In the genomic region with DNA sequence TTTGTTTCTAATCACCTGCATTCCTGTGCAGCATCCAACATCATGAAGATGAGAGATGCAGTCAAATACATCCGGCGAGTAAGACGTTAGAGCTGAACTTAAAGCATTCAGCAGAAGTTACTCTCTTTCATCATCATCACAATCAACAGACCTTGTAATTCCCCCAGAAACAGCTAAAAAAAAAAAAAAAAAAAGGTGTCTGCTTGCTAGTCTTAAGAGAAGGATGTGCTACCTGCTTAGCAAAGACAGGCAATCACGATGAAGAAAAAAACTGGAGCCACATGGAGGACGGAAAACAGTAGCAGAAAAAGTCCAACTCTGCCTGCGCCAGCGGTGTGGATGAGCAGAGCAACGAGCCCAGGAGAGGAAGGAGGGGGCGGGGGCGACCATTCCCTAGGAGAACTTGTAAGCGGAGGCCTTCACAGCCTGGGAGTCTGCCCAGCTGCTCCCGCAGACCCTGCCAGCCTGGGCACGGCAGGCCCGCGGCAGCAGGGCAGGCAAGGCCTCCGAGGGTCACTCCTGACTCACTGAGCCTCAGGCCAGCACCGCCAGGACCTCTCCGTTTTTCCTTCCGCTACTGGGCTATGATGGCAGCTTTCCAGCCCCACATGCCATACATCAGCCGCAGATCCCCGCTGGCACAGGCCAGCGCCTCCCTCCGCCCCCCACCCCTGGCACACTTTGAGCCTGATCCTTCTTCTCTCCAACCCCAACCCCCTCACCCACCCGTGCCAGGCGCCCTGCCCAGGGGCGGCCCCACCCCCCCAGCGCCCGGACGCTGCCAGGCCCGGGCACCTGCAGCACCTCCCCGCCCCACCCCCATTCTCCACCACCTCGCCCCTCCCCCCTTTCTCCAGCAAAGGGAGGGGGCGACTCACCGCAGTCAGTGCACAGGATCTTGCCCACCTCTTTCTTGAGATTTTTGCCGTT, we compare ENCODE assay signal across 8 cellular contexts. TPM values are rescaled to one million over a fixed set of nuclear protein-coding genes. Genes with fewer than 3 reads are reported as not detected.
DNase-seq lines count a peak whose midpoint lies in the region; ATAC-seq, FAIRE-seq and TF ChIP-seq lines count a peak whose summit lies in the region.

No MANE protein-coding gene starts in this region.

- TF ChIP-seq POLR2A in gastrocnemius medialis (IDR thresholded peaks at IDR 0.05): peak; percentile 70 to 78

- FAIRE-seq in bronchial epithelial cell (lab: Jason Lieb, UNC): no peak

- H3K27me3 ChIP-seq in bronchial epithelial cell (ENCODE audit: control insufficient read depth, insufficient read depth, low read length): peaks cover 6% of the 10 kb centered on the region
- no peaks in the 10 kb centered on the region for H3K27me3 ChIP-seq in gastrocnemius medialis

- H3K4me3 ChIP-seq in bronchial epithelial cell (ENCODE audit: low read depth, low read length): peak overlapping the region; percentile 39
- peak overlapping the region; percentile 82 to 97 (median 87) for H3K4me3 ChIP-seq in gastrocnemius medialis

- peaks cover 30 to 37% of the 10 kb centered on the region in 2 donors for H3K4me1 ChIP-seq in gastrocnemius medialis

- H3K9me3 ChIP-seq in gastrocnemius medialis: no peaks in the 10 kb centered on the region

- peak overlapping the region; percentile 98 to 99 (median 98) for H3K27ac ChIP-seq in gastrocnemius medialis

- peak; percentile 49 to 62 for ATAC-seq in gastrocnemius medialis

- DNase-seq in activated CD4-positive, alpha-beta T cell treated with anti-CD3 and anti-CD28 coated beads, Interleukin-2, amount 50 U/mL, for 48 hours: peak; percentile 3 to 7
- no peak for DNase-seq in activated CD4-positive, alpha-beta T cell treated with anti-CD3 and anti-CD28 coated beads for 1 hour
- DNase-seq in NCI-H460 (ENCODE audit: extremely low read depth, low read depth) (peak; percentile 77), bronchial epithelial cell (ENCODE audit: low read depth) (peak; percentile 43), iPS-NIHi7 (ENCODE audit: extremely low spot score) (peak; percentile 37), gastrocnemius medialis (peak; percentile 88 to 95), KBM-7 (no peak), NK-92 (lab: John Stamatoyannopoulos, UW; ENCODE audit: unreplicated experiment) (no peak)

- in situ Hi-C loops in gastrocnemius medialis (cut with MboI; ENCODE audit: low sequenced_read_pairs in 4 of 4) (no loop called here), KBM-7 (cut with MboI; ENCODE audit: low pct_unique_long_range_greater_than_20kb, low sequenced_read_pairs) (no loop called here)

- no peaks in the 10 kb centered on the region for H3K36me3 ChIP-seq in bronchial epithelial cell (ENCODE audit: control insufficient read depth, insufficient read depth, low read length)
- H3K36me3 ChIP-seq in gastrocnemius medialis: no peaks in the 10 kb centered on the region

- TF ChIP-seq CTCF in bronchial epithelial cell (IDR thresholded peaks at IDR 0.05; ENCODE audit: insufficient read depth, low read length, severe bottlenecking): no peak
- no peak for TF ChIP-seq CTCF in gastrocnemius medialis (IDR thresholded peaks at IDR 0.05 in 4 of 5, conservative IDR thresholded peaks at IDR 0.05 in 1 of 5)

- intact Hi-C loops in gastrocnemius medialis (cut with DNase I; ENCODE audit: low total_unique reads): loop anchor here (1.0 to 10.0 kb wide), 4 partner anchors 41 to 157 kb away; no protein-coding TSS in a partner anchor

RNA-seq across cellular contexts. Expression of gene NRG2, which starts 1.3 kb away (rescaled TPM):
- total RNA-seq in NCI-H460 (2014; rRNA removed; shearing (Covaris generic)): 3.0 and 3.9 TPM in 2 replicates
- polyA plus RNA-seq in NCI-H460 (2014; cell fraction: nucleus; rRNA removed): 6.0 and 6.8 TPM in 2 replicates
- under 0.01 TPM in 2 replicates for total RNA-seq in bronchial epithelial cell
- total RNA-seq in gastrocnemius medialis: 10 to 100 TPM; 10.3 to 28.8 (median 20.0) TPM

Comparison
In these comparisons a context has a peak if more than half of its experiments do, and no peak if none do; other contexts are left out.
1. DNase-seq: peak in activated CD4-positive, alpha-beta T cell treated with anti-CD3 and anti-CD28 coated beads, Interleukin-2, amount 50 U/mL, for 48 hours (2 of 2), NCI-H460 (single experiment), bronchial epithelial cell (single experiment), iPS-NIHi7 (single experiment) and gastrocnemius medialis (2 of 2); none in activated CD4-positive, alpha-beta T cell treated with anti-CD3 and anti-CD28 coated beads for 1 hour (single experiment), KBM-7 (single experiment) and NK-92 (single experiment).